1 cellular context compared by ENCODE assay signal in the genomic region with DNA sequence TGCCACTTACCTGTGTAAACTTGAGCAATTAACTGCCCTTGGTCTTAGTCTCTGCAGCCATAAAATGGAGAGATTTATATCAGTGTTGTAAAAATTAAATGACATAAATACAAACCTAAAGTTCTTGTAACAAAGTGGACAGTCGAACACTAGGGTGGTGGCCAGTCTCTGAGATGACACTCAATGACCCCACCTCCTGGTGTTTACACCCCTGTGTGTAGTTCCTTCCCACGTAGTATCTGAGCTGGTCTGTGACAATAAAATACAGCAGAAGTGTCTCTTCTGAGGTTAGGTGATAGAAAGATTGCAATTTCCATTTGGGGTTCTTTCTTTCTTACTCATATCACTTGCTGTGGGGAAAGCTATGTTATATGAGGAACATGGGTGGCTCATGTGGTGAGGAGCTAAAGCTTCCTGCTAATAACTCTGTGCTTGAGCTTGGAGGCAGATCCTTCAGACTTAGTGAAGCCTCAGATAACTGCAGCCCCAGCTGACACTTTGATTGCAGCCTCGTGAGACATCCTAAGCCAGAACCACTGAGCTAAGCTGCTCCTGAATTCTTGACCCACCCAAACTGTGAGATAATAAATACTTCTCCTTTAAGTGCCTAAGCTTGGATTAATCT.
TF ChIP-seq lines count a peak whose summit lies in the region.

No MANE protein-coding gene starts in this region.

TF ChIP-seq in K562, 482 proteins besides CTCF, POLR2A, EP300 and RAD21:
- TF ChIP-seq, protein P1, sequence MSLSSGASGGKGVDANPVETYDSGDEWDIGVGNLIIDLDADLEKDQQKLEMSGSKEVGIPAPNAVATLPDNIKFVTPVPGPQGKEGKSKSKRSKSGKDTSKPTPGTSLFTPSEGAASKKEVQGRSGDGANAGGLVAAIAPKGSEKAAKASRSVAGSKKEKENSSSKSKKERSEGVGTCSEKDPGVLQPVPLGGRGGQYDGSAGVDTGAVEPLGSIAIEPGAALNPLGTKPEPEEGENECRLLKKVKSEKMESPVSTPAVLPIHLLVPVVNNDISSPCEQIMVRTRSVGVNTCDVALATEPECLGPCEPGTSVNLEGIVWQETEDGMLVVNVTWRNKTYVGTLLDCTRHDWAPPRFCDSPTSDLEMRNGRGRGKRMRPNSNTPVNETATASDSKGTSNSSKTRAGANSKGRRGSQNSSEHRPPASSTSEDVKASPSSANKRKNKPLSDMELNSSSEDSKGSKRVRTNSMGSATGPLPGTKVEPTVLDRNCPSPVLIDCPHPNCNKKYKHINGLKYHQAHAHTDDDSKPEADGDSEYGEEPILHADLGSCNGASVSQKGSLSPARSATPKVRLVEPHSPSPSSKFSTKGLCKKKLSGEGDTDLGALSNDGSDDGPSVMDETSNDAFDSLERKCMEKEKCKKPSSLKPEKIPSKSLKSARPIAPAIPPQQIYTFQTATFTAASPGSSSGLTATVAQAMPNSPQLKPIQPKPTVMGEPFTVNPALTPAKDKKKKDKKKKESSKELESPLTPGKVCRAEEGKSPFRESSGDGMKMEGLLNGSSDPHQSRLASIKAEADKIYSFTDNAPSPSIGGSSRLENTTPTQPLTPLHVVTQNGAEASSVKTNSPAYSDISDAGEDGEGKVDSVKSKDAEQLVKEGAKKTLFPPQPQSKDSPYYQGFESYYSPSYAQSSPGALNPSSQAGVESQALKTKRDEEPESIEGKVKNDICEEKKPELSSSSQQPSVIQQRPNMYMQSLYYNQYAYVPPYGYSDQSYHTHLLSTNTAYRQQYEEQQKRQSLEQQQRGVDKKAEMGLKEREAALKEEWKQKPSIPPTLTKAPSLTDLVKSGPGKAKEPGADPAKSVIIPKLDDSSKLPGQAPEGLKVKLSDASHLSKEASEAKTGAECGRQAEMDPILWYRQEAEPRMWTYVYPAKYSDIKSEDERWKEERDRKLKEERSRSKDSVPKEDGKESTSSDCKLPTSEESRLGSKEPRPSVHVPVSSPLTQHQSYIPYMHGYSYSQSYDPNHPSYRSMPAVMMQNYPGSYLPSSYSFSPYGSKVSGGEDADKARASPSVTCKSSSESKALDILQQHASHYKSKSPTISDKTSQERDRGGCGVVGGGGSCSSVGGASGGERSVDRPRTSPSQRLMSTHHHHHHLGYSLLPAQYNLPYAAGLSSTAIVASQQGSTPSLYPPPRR (CRISPR knock-in tag; IDR thresholded peaks at IDR 0.05; ENCODE audit: borderline replicate concordance), result no peak
- TF ChIP-seq, protein P2, sequence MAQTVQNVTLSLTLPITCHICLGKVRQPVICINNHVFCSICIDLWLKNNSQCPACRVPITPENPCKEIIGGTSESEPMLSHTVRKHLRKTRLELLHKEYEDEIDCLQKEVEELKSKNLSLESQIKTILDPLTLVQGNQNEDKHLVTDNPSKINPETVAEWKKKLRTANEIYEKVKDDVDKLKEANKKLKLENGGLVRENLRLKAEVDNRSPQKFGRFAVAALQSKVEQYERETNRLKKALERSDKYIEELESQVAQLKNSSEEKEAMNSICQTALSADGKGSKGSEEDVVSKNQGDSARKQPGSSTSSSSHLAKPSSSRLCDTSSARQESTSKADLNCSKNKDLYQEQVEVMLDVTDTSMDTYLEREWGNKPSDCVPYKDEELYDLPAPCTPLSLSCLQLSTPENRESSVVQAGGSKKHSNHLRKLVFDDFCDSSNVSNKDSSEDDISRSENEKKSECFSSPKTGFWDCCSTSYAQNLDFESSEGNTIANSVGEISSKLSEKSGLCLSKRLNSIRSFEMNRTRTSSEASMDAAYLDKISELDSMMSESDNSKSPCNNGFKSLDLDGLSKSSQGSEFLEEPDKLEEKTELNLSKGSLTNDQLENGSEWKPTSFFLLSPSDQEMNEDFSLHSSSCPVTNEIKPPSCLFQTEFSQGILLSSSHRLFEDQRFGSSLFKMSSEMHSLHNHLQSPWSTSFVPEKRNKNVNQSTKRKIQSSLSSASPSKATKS (CRISPR knock-in tag; IDR thresholded peaks at IDR 0.05), result no peak
- TF ChIP-seq KDM1A (IDR thresholded peaks at IDR 0.05) (no peak), ZNF224 (CRISPR knock-in tag; IDR thresholded peaks at IDR 0.05) (no peak), ETS2 (tag; IDR thresholded peaks at IDR 0.05; ENCODE audit: borderline replicate concordance, poor library complexity, severe bottlenecking) (no peak), ZNF584 (CRISPR knock-in tag; IDR thresholded peaks at IDR 0.05; ENCODE audit: low read depth) (no peak), ADNP (tag; IDR thresholded peaks at IDR 0.05) (no peak), SMAD3 (CRISPR knock-in tag; conservative IDR thresholded peaks at IDR 0.05) (no peak), MTF1 (CRISPR knock-in tag; IDR thresholded peaks at IDR 0.05; ENCODE audit: borderline replicate concordance) (no peak), ZNF3 (CRISPR knock-in tag; IDR thresholded peaks at IDR 0.05) (no peak)
